ENCODE assay signal across 8 cellular contexts in the genomic region with DNA sequence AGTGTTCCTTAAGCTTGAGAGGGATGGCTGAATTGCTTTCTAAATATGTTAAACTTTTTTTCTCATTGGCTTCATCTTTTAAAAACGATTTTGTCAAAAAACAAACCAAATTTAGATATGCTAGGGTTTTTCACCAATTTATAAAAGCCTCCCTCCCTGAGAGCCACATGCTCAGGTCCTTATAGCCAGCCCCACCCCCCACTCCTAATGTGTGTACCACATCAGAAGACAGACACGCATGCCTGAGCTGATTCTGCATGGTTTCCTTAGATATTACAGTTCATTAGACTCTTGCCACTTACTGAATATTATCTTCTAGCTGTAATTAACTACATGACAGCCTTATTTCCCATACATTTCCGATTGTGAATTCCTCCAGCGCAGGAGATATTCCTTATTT. TPM values are rescaled to one million over a fixed set of nuclear protein-coding genes. Genes with fewer than 3 reads are reported as not detected.
DNase-seq lines count a peak whose midpoint lies in the region; ATAC-seq and TF ChIP-seq lines count a peak whose summit lies in the region.

No MANE protein-coding gene starts in this region.

- H3K79me2 ChIP-seq in hepatocyte = peaks cover 80% of the 10 kb centered on the region

- no peaks in the 10 kb centered on the region for H3K27me3 ChIP-seq in hepatocyte

- no peak for ATAC-seq in GM21529 (IDR thresholded peaks at IDR 0.05; ENCODE audit: unreplicated experiment)

- no peaks in the 10 kb centered on the region for H3K9me2 ChIP-seq in hepatocyte (replicated peaks; ENCODE audit: insufficient read depth)

- DNase-seq in DMS 273 (lab: John Stamatoyannopoulos, UW; ENCODE audit: unreplicated experiment) (peak; percentile 79), NCI-H2227 (lab: John Stamatoyannopoulos, UW; ENCODE audit: unreplicated experiment) (peak; percentile 23), hepatocyte (ENCODE audit: low spot score) (peak; percentile 56), occipital lobe (lab: John Stamatoyannopoulos, UW) (no peak), putamen (ENCODE audit: low spot score) (no peak)
- no peak for DNase-seq in activated T-helper 1 cell treated with anti-CD3 and anti-CD28 coated beads, Interleukin-12 subunit alpha, Interleukin-12 subunit beta, Interleukin-2, Interleukin-4 antibody, amounts not matched to agents 30 ng/mL and 10 ng/mL and 1 ng/mL, durations not matched to agents 14 hours and 24 hours and 36 hours (ENCODE audit: low spot score)
- DNase-seq in stimulated activated CD4-positive, alpha-beta T cell treated with anti-CD3 and anti-CD28 coated beads, Interleukin-1b, Interleukin-23, amount 100 ng/mL, for 4 hours (ENCODE audit: low read depth in 2 of 2) = peak; percentile 31 to 35

- peaks cover 14% of the 10 kb centered on the region for H3K36me3 Mint-ChIP-seq in activated T-helper 1 cell treated with anti-CD3 and anti-CD28 coated beads, Interleukin-12 subunit alpha, Interleukin-12 subunit beta, Interleukin-2, Interleukin-4 antibody, amounts not matched to agents 30 ng/mL and 10 ng/mL and 1 ng/mL, durations not matched to agents 14 hours and 24 hours and 36 hours (ENCODE audit: low read depth)

- 27% methylated on average over 4 of the region's 4 CpGs for WGBS in hepatocyte (ENCODE audit: low lambda C conversion rate, missing lambda C conversion rate)

- no peaks in the 10 kb centered on the region for H3K9me3 ChIP-seq in hepatocyte (ENCODE audit: low read depth)

- intact Hi-C loops in activated T-helper 1 cell treated with anti-CD3 and anti-CD28 coated beads, Interleukin-12 subunit alpha, Interleukin-12 subunit beta, Interleukin-2, Interleukin-4 antibody, amounts not matched to agents 30 ng/mL and 10 ng/mL and 1 ng/mL, durations not matched to agents 14 hours and 24 hours and 36 hours (cut with micrococcal nuclease) = loop anchor here (1.0 kb wide), 3 partner anchors 8 to 283 kb away; no protein-coding TSS in a partner anchor

- H3K4me2 ChIP-seq in hepatocyte = peak overlapping the region; percentile 89

- peaks cover 3% of the 10 kb centered on the region for H3K27me3 Mint-ChIP-seq in activated T-helper 1 cell treated with anti-CD3 and anti-CD28 coated beads, Interleukin-12 subunit alpha, Interleukin-12 subunit beta, Interleukin-2, Interleukin-4 antibody, amounts not matched to agents 30 ng/mL and 10 ng/mL and 1 ng/mL, durations not matched to agents 14 hours and 24 hours and 36 hours (ENCODE audit: insufficient read depth)

- no peaks in the 10 kb centered on the region for H3K36me3 ChIP-seq in hepatocyte (replicated peaks; ENCODE audit: insufficient read depth, low read depth)

- peak overlapping the region; percentile 97 for H3K27ac Mint-ChIP-seq in activated T-helper 1 cell treated with anti-CD3 and anti-CD28 coated beads, Interleukin-12 subunit alpha, Interleukin-12 subunit beta, Interleukin-2, Interleukin-4 antibody, amounts not matched to agents 30 ng/mL and 10 ng/mL and 1 ng/mL, durations not matched to agents 14 hours and 24 hours and 36 hours

- peak overlapping the region; percentile 90 for H3K4me3 ChIP-seq in hepatocyte

- H3K4me1 Mint-ChIP-seq in activated T-helper 1 cell treated with anti-CD3 and anti-CD28 coated beads, Interleukin-12 subunit alpha, Interleukin-12 subunit beta, Interleukin-2, Interleukin-4 antibody, amounts not matched to agents 30 ng/mL and 10 ng/mL and 1 ng/mL, durations not matched to agents 14 hours and 24 hours and 36 hours (ENCODE audit: low read depth) = peaks cover 62% of the 10 kb centered on the region

- H2AFZ ChIP-seq in hepatocyte = no peak overlapping the region

- H4K20me1 ChIP-seq in hepatocyte (ENCODE audit: insufficient read depth, poor library complexity, severe bottlenecking) = peaks cover 61% of the 10 kb centered on the region

- H3K27ac ChIP-seq in hepatocyte = peak overlapping the region; percentile 100

- H3K4me1 ChIP-seq in hepatocyte (ENCODE audit: insufficient read depth) = peaks cover 34% of the 10 kb centered on the region

- H3K4me3 Mint-ChIP-seq in activated T-helper 1 cell treated with anti-CD3 and anti-CD28 coated beads, Interleukin-12 subunit alpha, Interleukin-12 subunit beta, Interleukin-2, Interleukin-4 antibody, amounts not matched to agents 30 ng/mL and 10 ng/mL and 1 ng/mL, durations not matched to agents 14 hours and 24 hours and 36 hours = peak overlapping the region; percentile 99

- no peak for TF ChIP-seq CTCF in hepatocyte (IDR thresholded peaks at IDR 0.05; ENCODE audit: poor library complexity)

- no peaks in the 10 kb centered on the region for H3K9me3 Mint-ChIP-seq in activated T-helper 1 cell treated with anti-CD3 and anti-CD28 coated beads, Interleukin-12 subunit alpha, Interleukin-12 subunit beta, Interleukin-2, Interleukin-4 antibody, amounts not matched to agents 30 ng/mL and 10 ng/mL and 1 ng/mL, durations not matched to agents 14 hours and 24 hours and 36 hours

RNA-seq across cellular contexts. Expression of gene CUL1, which starts 2.0 kb away (rescaled TPM):
- total RNA-seq in activated T-helper 1 cell treated with anti-CD3 and anti-CD28 coated beads, Interleukin-12 subunit alpha, Interleukin-12 subunit beta, Interleukin-2, Interleukin-4 antibody, amounts not matched to agents 30 ng/mL and 10 ng/mL and 1 ng/mL, durations not matched to agents 14 hours and 24 hours and 36 hours = 79.3 and 81.3 TPM in 2 replicates
- total RNA-seq in hepatocyte (64.2 and 68.4 TPM in 2 replicates), occipital lobe (60.2 TPM)
- polyA plus RNA-seq in hepatocyte = 55.3 and 56.7 TPM in 2 replicates

Comparison
In these comparisons a context has a peak if more than half of its experiments do, and no peak if none do; other contexts are left out.
1. DNase-seq: peak in DMS 273 (single experiment), NCI-H2227 (single experiment), hepatocyte (single experiment) and stimulated activated CD4-positive, alpha-beta T cell treated with anti-CD3 and anti-CD28 coated beads, Interleukin-1b, Interleukin-23, amount 100 ng/mL, for 4 hours (2 of 2); none in activated T-helper 1 cell treated with anti-CD3 and anti-CD28 coated beads, Interleukin-12 subunit alpha, Interleukin-12 subunit beta, Interleukin-2, Interleukin-4 antibody, amounts not matched to agents 30 ng/mL and 10 ng/mL and 1 ng/mL, durations not matched to agents 14 hours and 24 hours and 36 hours (single experiment), occipital lobe (single experiment) and putamen (single experiment).